In genomic region chr5:42749020-42749419, GRCh38 we compare ENCODE assay signal across 20 cellular contexts. TPM values are rescaled to one million over a fixed set of nuclear protein-coding genes. Genes with fewer than 3 reads are reported as not detected.
DNase-seq lines count a peak whose midpoint lies in the region; ATAC-seq, FAIRE-seq and TF ChIP-seq lines count a peak whose summit lies in the region.
"Had no signal": no experiment of that assay in that cellular context is flagged by ENCODE, and none has a peak within 500 bp of the region (broad histone marks: within the 10 kb centered on the region; RNA-seq: fewer than 3 reads in every experiment).

No MANE protein-coding gene starts in this region.

- H3K4me1 ChIP-seq in PC-3 (ENCODE audit: insufficient read depth, low read length) (peaks cover 7% of the 10 kb centered on the region), H9 (ENCODE audit: insufficient read depth, low read length) (no peaks in the 10 kb centered on the region)
- H3K4me1 ChIP-seq: upper lobe of right lung had no signal

- H4K20me1 ChIP-seq in PC-3 (ENCODE audit: low read length) = no peaks in the 10 kb centered on the region
- no peaks in the 10 kb centered on the region for H4K20me1 ChIP-seq in H9 (ENCODE audit: control insufficient read depth, insufficient read depth, insufficient read length)

- H3K79me1 ChIP-seq in H9 (ENCODE audit: insufficient read depth, low read depth, low read length, poor library complexity, severe bottlenecking) = no peaks in the 10 kb centered on the region

- H3K9me3 ChIP-seq in PC-3 (ENCODE audit: low read length) (no peaks in the 10 kb centered on the region), H9 (ENCODE audit: control insufficient read depth, low read depth, low read length) (no peaks in the 10 kb centered on the region)
- H3K9me3 ChIP-seq: ovary, upper lobe of right lung had no signal

- H3K14ac ChIP-seq in H9 (ENCODE audit: insufficient read depth, low read length) = no peak overlapping the region

- TF ChIP-seq CTCF in PC-3 (conservative IDR thresholded peaks at IDR 0.05; ENCODE audit: low read depth, low read length) = no peak
- TF ChIP-seq CTCF in WTC11 (IDR thresholded peaks at IDR 0.05) = no peak
- TF ChIP-seq CTCF in H9 (conservative IDR thresholded peaks at IDR 0.05) = no peak

- H2BK15ac ChIP-seq in H9 (ENCODE audit: low read depth, low read length) = no peak overlapping the region

- no peak overlapping the region for H4K8ac ChIP-seq in H9 (replicated peaks; ENCODE audit: insufficient read length, low read depth, low read length)

- BruUV-seq in PC-3 (replicated peaks; lab: Mats Ljungman, UMichigan) = no TSS peak

- no peak overlapping the region for H3K56ac ChIP-seq in H9 (ENCODE audit: insufficient read length, low read depth, low read length)

- H4K91ac ChIP-seq in H9 (ENCODE audit: insufficient read length, low read depth, low read length) = no peak overlapping the region

- H3T11ph ChIP-seq in H9 (ENCODE audit: low read length) = no peak overlapping the region

- no peaks in the 10 kb centered on the region for H3F3A ChIP-seq in PC-3 (ENCODE audit: low read length, unreplicated experiment)

- H3K9me3 Mint-ChIP-seq in WTC11 (peaks cover 3% of the 10 kb centered on the region; the same call in 1 of the 2 replicates), H9 (peaks cover 0 to 2% of the 10 kb centered on the region in 2 experiments; a peak in 2 of 5 replicates)
- H3K9me3 Mint-ChIP-seq: activated T-cell treated with anti-CD3 and anti-CD28 coated beads, Interleukin-2, amount 50 U/mL, for 24 hours; dendritic cell treated with granulocyte-macrophage colony-stimulating factor and Interleukin-4, amounts not matched to agents 40 ng/mL and 50 ng/mL, for 4 days; stimulated activated naive B cell treated with anti-CD40 and anti-IgM and Interleukin-4, amounts not matched to agents 10 μg/mL and 1 μg/mL and 100 μg/mL, for 72 hours; T-helper 1 cell treated with Interleukin-12 subunit alpha and Interleukin-12 subunit beta and Interleukin-4 antibody, amounts not matched to agents 30 μg/mL and 1 μg/mL, for 36 hours had no signal

- no peak overlapping the region for H2BK120ac ChIP-seq in H9 (ENCODE audit: low read depth, low read length, poor library complexity, severe bottlenecking)

- no peak overlapping the region for H3K4ac ChIP-seq in H9 (ENCODE audit: low read depth, low read length)

- DNase-seq in PC-3 (peak; percentile 68), iris pigment epithelial cell (ENCODE audit: low read depth) (peak; percentile 20), WTC11 (ENCODE audit: low spot score) (no peak), HTR-8/SVneo (ENCODE audit: insufficient read length, low spot score) (no peak), H9 (no peak)
- DNase-seq: activated CD4-positive, CD25-positive, alpha-beta regulatory T cell treated with anti-CD3 and anti-CD28 coated beads, Interleukin-2, amount 50 U/mL, for 72 hours; activated T-cell treated with anti-CD3 and anti-CD28 coated beads, Interleukin-2, amount 50 U/mL, for 24 hours; kidney glomerular epithelial cell; NCI-H2081; NCI-H69; ovary; stimulated activated naive B cell treated with anti-CD40 and anti-IgM and Interleukin-4, amounts not matched to agents 10 μg/mL and 1 μg/mL and 100 μg/mL, for 72 hours; upper lobe of right lung had no signal

- intact Hi-C loops in PC-3 (cut with micrococcal nuclease) = no loop called here

- H3K4me3 Mint-ChIP-seq in WTC11 = no peak overlapping the region
- H3K4me3 Mint-ChIP-seq in H9 = no peak overlapping the region
- H3K4me3 Mint-ChIP-seq: activated T-cell treated with anti-CD3 and anti-CD28 coated beads, Interleukin-2, amount 50 U/mL, for 24 hours; dendritic cell treated with granulocyte-macrophage colony-stimulating factor and Interleukin-4, amounts not matched to agents 40 ng/mL and 50 ng/mL, for 4 days; stimulated activated naive B cell treated with anti-CD40 and anti-IgM and Interleukin-4, amounts not matched to agents 10 μg/mL and 1 μg/mL and 100 μg/mL, for 72 hours; T-helper 1 cell treated with Interleukin-12 subunit alpha and Interleukin-12 subunit beta and Interleukin-4 antibody, amounts not matched to agents 30 μg/mL and 1 μg/mL, for 36 hours had no signal

- H2AK5ac ChIP-seq in H9 (ENCODE audit: insufficient read length, low read length) = no peak overlapping the region

- POLR2A ChIA-PET in PC-3 (lab: Charles Lee; ENCODE audit: unreplicated experiment) = no interaction called here
- POLR2A ChIA-PET in WTC11 (lab: Charles Lee) = no interaction called here

- H3K27ac Mint-ChIP-seq in WTC11 (no peak overlapping the region), H9 (no peak overlapping the region)
- H3K27ac Mint-ChIP-seq: activated T-cell treated with anti-CD3 and anti-CD28 coated beads, Interleukin-2, amount 50 U/mL, for 24 hours; dendritic cell treated with granulocyte-macrophage colony-stimulating factor and Interleukin-4, amounts not matched to agents 40 ng/mL and 50 ng/mL, for 4 days; stimulated activated naive B cell treated with anti-CD40 and anti-IgM and Interleukin-4, amounts not matched to agents 10 μg/mL and 1 μg/mL and 100 μg/mL, for 72 hours; T-helper 1 cell treated with Interleukin-12 subunit alpha and Interleukin-12 subunit beta and Interleukin-4 antibody, amounts not matched to agents 30 μg/mL and 1 μg/mL, for 36 hours had no signal

- H4K5ac ChIP-seq in H9 (ENCODE audit: insufficient read length, low read depth, low read length) = no peak overlapping the region

- H2BK20ac ChIP-seq in H9 (ENCODE audit: low read depth, low read length, poor library complexity, severe bottlenecking) = no peak overlapping the region

- H3K36me3 Mint-ChIP-seq in WTC11 = no peaks in the 10 kb centered on the region
- no peaks in the 10 kb centered on the region for H3K36me3 Mint-ChIP-seq in H9 (ENCODE audit: insufficient read depth in 1 of 3, low read depth in 3 of 3)
- H3K36me3 Mint-ChIP-seq: stimulated activated naive B cell treated with anti-CD40 and anti-IgM and Interleukin-4, amounts not matched to agents 10 μg/mL and 1 μg/mL and 100 μg/mL, for 72 hours had no signal

- H3K23ac ChIP-seq in H9 (ENCODE audit: insufficient read length, low read depth, low read length) = no peak overlapping the region

- CTCF ChIA-PET in PC-3 (lab: Charles Lee) (no interaction called here), WTC11 (lab: Charles Lee) (no interaction called here)

- no peaks in the 10 kb centered on the region for H3K23me2 ChIP-seq in H9 (ENCODE audit: insufficient read length, low read depth, low read length, poor library complexity, severe bottlenecking)

- H3K9ac ChIP-seq in PC-3 (ENCODE audit: low read length) (no peak overlapping the region), H9 (ENCODE audit: extremely low read depth, insufficient read length, low read length) (no peak overlapping the region)

- no peak overlapping the region for H3K4me3 ChIP-seq in PC-3 (ENCODE audit: low read length)
- H3K4me3 ChIP-seq: hepatocyte, ovary, skin epidermis, upper lobe of right lung had no signal

- H2BK12ac ChIP-seq in H9 (ENCODE audit: insufficient read length, low read depth, low read length) = no peak overlapping the region

- no peaks in the 10 kb centered on the region for H3K36me3 ChIP-seq in PC-3 (ENCODE audit: low read depth, low read length)
- H3K36me3 ChIP-seq: ovary, upper lobe of right lung had no signal

- H3K4me1 Mint-ChIP-seq in WTC11 (peaks cover 2% of the 10 kb centered on the region; the same call in 1 of the 2 replicates), H9 (peaks cover 8 to 13% of the 10 kb centered on the region in 2 experiments; a peak in 3 of 4 replicates)
- H3K4me1 Mint-ChIP-seq: stimulated activated naive B cell treated with anti-CD40 and anti-IgM and Interleukin-4, amounts not matched to agents 10 μg/mL and 1 μg/mL and 100 μg/mL, for 72 hours had no signal

- H2BK5ac ChIP-seq in H9 (ENCODE audit: insufficient read length, low read length) = no peak overlapping the region

- H2AFZ ChIP-seq in PC-3 (ENCODE audit: low read length) = no peak overlapping the region
- no peak overlapping the region for H2AFZ ChIP-seq in H9 (ENCODE audit: low read length)
- H2AFZ ChIP-seq: hepatocyte had no signal

- FAIRE-seq in HTR-8/SVneo (lab: Jason Lieb, UNC) = no peak

- H3K27ac ChIP-seq in PC-3 (ENCODE audit: low read length) (no peak overlapping the region; the same call in 1 of the 2 replicates), H9 (ENCODE audit: insufficient read length, low read depth, low read length) (no peak overlapping the region)
- H3K27ac ChIP-seq: hepatocyte, ovary, RWPE1, skin epidermis, upper lobe of right lung had no signal

- no peaks in the 10 kb centered on the region for H3K27me3 Mint-ChIP-seq in WTC11 (ENCODE audit: low read depth)
- no peaks in the 10 kb centered on the region for H3K27me3 Mint-ChIP-seq in H9 (ENCODE audit: low read depth)
- H3K27me3 Mint-ChIP-seq: activated T-cell treated with anti-CD3 and anti-CD28 coated beads, Interleukin-2, amount 50 U/mL, for 24 hours; dendritic cell treated with granulocyte-macrophage colony-stimulating factor and Interleukin-4, amounts not matched to agents 40 ng/mL and 50 ng/mL, for 4 days; stimulated activated naive B cell treated with anti-CD40 and anti-IgM and Interleukin-4, amounts not matched to agents 10 μg/mL and 1 μg/mL and 100 μg/mL, for 72 hours had no signal

- H3K79me2 ChIP-seq in PC-3 (ENCODE audit: low read length) = no peaks in the 10 kb centered on the region
- no peaks in the 10 kb centered on the region for H3K79me2 ChIP-seq in H9 (ENCODE audit: insufficient read depth, low read length)
- H3K79me2 ChIP-seq: hepatocyte had no signal

- ATAC-seq in GM18498 (IDR thresholded peaks at IDR 0.05; ENCODE audit: unreplicated experiment) = peak; percentile 69
- peak; percentile 57 for ATAC-seq in HG02610 (IDR thresholded peaks at IDR 0.05; ENCODE audit: unreplicated experiment)
- ATAC-seq in PC-3 = peak; percentile 62
- no peak for ATAC-seq in WTC11
- ATAC-seq: stimulated activated naive B cell treated with anti-CD40 and anti-IgM and Interleukin-4, amounts not matched to agents 10 μg/mL and 1 μg/mL and 100 μg/mL, for 72 hours; upper lobe of right lung had no signal

- H3K27me3 ChIP-seq in PC-3 (ENCODE audit: low read length) (no peaks in the 10 kb centered on the region), H9 (ENCODE audit: insufficient read depth, low read length) (no peaks in the 10 kb centered on the region)
- H3K27me3 ChIP-seq: hepatocyte, ovary, upper lobe of right lung had no signal

- H3K9me2 ChIP-seq in PC-3 (replicated peaks; ENCODE audit: low read length) = no peaks in the 10 kb centered on the region

- H3K4me2 ChIP-seq in PC-3 (ENCODE audit: low read length) (peak overlapping the region; percentile 30), H9 (ENCODE audit: insufficient read depth, insufficient read length, low read length) (no peak overlapping the region)
- H3K4me2 ChIP-seq: hepatocyte had no signal

- H3K18ac ChIP-seq in H9 (ENCODE audit: insufficient read length, low read depth, low read length) = no peak overlapping the region

RNA-seq across cellular contexts. Expression of gene CCDC152, which starts 7.6 kb away (rescaled TPM):
- not detected in 2 replicates for total RNA-seq in PC-3 (2014; rRNA removed)
- 15.1 to 19.0 TPM (median 18.8 TPM) in 3 replicates for total RNA-seq in WTC11 (2021)
- total RNA-seq in H9 (2021) = 0.13 and 0.48 TPM in 2 replicates

Comparison
In these comparisons a context has a peak if more than half of its experiments do, and no peak if none do; other contexts are left out.
1. DNase-seq: peak in PC-3 (single experiment) and iris pigment epithelial cell (single experiment); none in WTC11 (single experiment), HTR-8/SVneo (single experiment) and H9 (single experiment).
2. RNA of gene CCDC152, which starts 7.6 kb away (total RNA-seq): 15.1 to 19.0 TPM in WTC11; 0.13 to 0.48 TPM in H9 and not detected in PC-3; every median in the first group is over 10 times any median in the second.